In the genomic region with DNA sequence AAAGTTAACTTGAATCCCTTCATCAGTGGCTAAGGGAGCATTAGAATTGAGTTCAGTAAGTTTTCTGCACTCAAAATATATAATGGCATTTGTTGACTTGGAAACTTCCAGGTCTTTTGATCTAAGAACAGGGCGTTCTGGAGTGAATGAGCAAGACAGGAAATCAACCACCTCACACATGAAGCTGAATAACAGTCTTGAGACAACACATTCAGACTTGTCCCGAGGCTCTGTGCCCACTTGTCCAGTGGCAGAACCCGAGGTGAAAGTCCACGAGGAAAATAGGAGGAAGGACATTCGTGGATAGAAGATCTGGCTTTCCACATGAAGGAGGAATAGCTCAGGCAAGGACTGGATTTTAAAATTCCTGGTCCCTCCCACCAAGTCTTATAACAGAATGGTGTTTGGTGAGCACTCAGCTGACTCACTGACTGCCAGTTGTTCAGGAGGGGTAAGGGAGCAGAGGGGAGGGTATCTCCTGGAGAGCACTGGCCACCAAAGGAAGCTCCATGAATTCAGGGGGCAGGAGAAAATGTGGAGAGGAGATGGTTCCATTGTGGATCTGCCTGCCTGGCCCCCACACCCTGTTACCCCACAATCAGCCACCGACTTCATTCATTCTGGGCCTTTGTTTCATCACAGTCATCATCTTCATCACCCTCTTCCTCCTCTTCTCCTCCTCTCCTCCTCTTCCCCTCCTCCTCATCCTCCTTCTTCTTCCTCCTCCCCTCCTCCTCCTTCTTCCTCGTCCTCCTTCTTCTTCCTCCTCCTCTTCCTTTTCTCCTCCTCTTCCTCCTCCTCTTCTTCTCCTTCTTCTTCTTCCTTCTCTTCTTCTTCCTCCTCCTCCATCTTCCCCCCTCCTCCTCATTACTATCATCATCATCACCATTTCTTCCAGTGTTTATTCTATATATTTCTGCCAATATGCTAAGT, we compare ENCODE assay signal across 20 cellular contexts.
DNase-seq lines count a peak whose midpoint lies in the region; ATAC-seq and TF ChIP-seq lines count a peak whose summit lies in the region.
"Had no signal": no experiment of that assay in that cellular context is flagged by ENCODE, and none has a peak within 500 bp of the region (broad histone marks: within the 10 kb centered on the region; RNA-seq: fewer than 3 reads in every experiment).

No MANE protein-coding gene starts in this region.

- H3K36me3 ChIP-seq in thoracic aorta (no peaks in the 10 kb centered on the region), left ventricle myocardium inferior (no peaks in the 10 kb centered on the region)
- H3K36me3 ChIP-seq: SJSA1 had no signal

- H3K4me2 ChIP-seq in H9 (ENCODE audit: insufficient read depth, insufficient read length, low read length): no peak overlapping the region
- H3K4me2 ChIP-seq: PC-9 had no signal

- no peak overlapping the region for H3K23ac ChIP-seq in H9 (ENCODE audit: insufficient read length, low read depth, low read length)

- H4K20me1 ChIP-seq in H9 (ENCODE audit: control insufficient read depth, insufficient read depth, insufficient read length): no peaks in the 10 kb centered on the region

- H3K9ac ChIP-seq in H9 (ENCODE audit: extremely low read depth, insufficient read length, low read length): no peak overlapping the region

- no peak overlapping the region for H2BK20ac ChIP-seq in H9 (ENCODE audit: low read depth, low read length, poor library complexity, severe bottlenecking)

- no peak overlapping the region for H2AK5ac ChIP-seq in H9 (ENCODE audit: insufficient read length, low read length)

- no peak overlapping the region for H2BK12ac ChIP-seq in H9 (ENCODE audit: insufficient read length, low read depth, low read length)

- H3K27ac ChIP-seq in H9 (ENCODE audit: insufficient read length, low read depth, low read length) (no peak overlapping the region), thoracic aorta (peak overlapping the region; percentile 71 to 76), left ventricle myocardium inferior (replicated peaks) (no peak overlapping the region)
- H3K27ac ChIP-seq: PC-9, SJSA1 had no signal

- H3T11ph ChIP-seq in H9 (ENCODE audit: low read length): no peak overlapping the region

- intact Hi-C loops in left ventricle myocardium inferior (cut with micrococcal nuclease): no loop called here

- H4K5ac ChIP-seq in H9 (ENCODE audit: insufficient read length, low read depth, low read length): no peak overlapping the region

- ATAC-seq in thoracic aorta (ENCODE audit: insufficient number of reproducible peaks, low FRiP score, low read depth): peak; percentile 48
- no peak for ATAC-seq in activated CD8-positive, alpha-beta T cell treated with anti-CD3 and anti-CD28 coated beads, Interleukin-2, amount 10 ng/mL, durations not matched to agents 7 days and 5 days
- ATAC-seq: K562 had no signal

- H3K4me1 ChIP-seq in H9 (ENCODE audit: insufficient read depth, low read length) (no peaks in the 10 kb centered on the region), thoracic aorta (ENCODE audit: control insufficient read depth in 1 of 2, low read depth in 2 of 2) (peaks cover 6 to 47% of the 10 kb centered on the region in 2 donors), left ventricle myocardium inferior (peaks cover 24% of the 10 kb centered on the region)
- H3K4me1 ChIP-seq: Caco-2 had no signal

- H3K23me2 ChIP-seq in H9 (ENCODE audit: insufficient read length, low read depth, low read length, poor library complexity, severe bottlenecking): no peaks in the 10 kb centered on the region

- in situ Hi-C loops in KBM-7 (cut with MboI; ENCODE audit: low pct_unique_long_range_greater_than_20kb, low sequenced_read_pairs): no loop called here

- no peak overlapping the region for H3K56ac ChIP-seq in H9 (ENCODE audit: insufficient read length, low read depth, low read length)

- H3K79me2 ChIP-seq in H9 (ENCODE audit: insufficient read depth, low read length): no peaks in the 10 kb centered on the region

- H3K14ac ChIP-seq in H9 (ENCODE audit: insufficient read depth, low read length): 0 out of 2 replicates have a peak overlapping the region, but pooled peaks have one; percentile 37

- no peak overlapping the region for H3K27ac Mint-ChIP-seq in H9
- H3K27ac Mint-ChIP-seq in activated CD8-positive, alpha-beta T cell treated with anti-CD3 and anti-CD28 coated beads, Interleukin-2, amount 10 ng/mL, durations not matched to agents 7 days and 5 days: no peak overlapping the region
- H3K27ac Mint-ChIP-seq: CD4-positive, alpha-beta T cell had no signal

- H3K4me3 ChIP-seq in fibroblast of mammary gland (ENCODE audit: control insufficient read depth, low read depth, low read length) (no peak overlapping the region), thoracic aorta (no peak overlapping the region), left ventricle myocardium inferior (no peak overlapping the region)
- H3K4me3 ChIP-seq: K562, PC-9, SJSA1 had no signal

- WGBS in H9 (ENCODE audit: extremely low coverage, insufficient read length, low lambda C conversion rate): no CpG with 5 or more reads among the region's 7 CpGs

- H3K4me1 Mint-ChIP-seq in H9: no peaks in the 10 kb centered on the region
- H3K4me1 Mint-ChIP-seq in activated CD8-positive, alpha-beta T cell treated with anti-CD3 and anti-CD28 coated beads, Interleukin-2, amount 10 ng/mL, durations not matched to agents 7 days and 5 days (ENCODE audit: low read depth): no peaks in the 10 kb centered on the region

- H2BK120ac ChIP-seq in H9 (ENCODE audit: low read depth, low read length, poor library complexity, severe bottlenecking): no peak overlapping the region

- no peak overlapping the region for H2AFZ ChIP-seq in H9 (ENCODE audit: low read length)
- H2AFZ ChIP-seq: PC-9 had no signal

- H3K27me3 ChIP-seq in H9 (ENCODE audit: insufficient read depth, low read length): no peaks in the 10 kb centered on the region
- H3K27me3 ChIP-seq in thoracic aorta (replicated peaks; ENCODE audit: insufficient read depth): no peaks in the 10 kb centered on the region
- no peaks in the 10 kb centered on the region for H3K27me3 ChIP-seq in left ventricle myocardium inferior (ENCODE audit: low read depth)
- H3K27me3 ChIP-seq: SJSA1 had no signal

- H3K9me3 ChIP-seq in H9 (ENCODE audit: control insufficient read depth, low read depth, low read length) (no peaks in the 10 kb centered on the region), thoracic aorta (no peaks in the 10 kb centered on the region), left ventricle myocardium inferior (replicated peaks) (no peaks in the 10 kb centered on the region)
- H3K9me3 ChIP-seq: Caco-2, SJSA1 had no signal

- H3K9me3 Mint-ChIP-seq in H9: no peaks in the 10 kb centered on the region
- no peaks in the 10 kb centered on the region for H3K9me3 Mint-ChIP-seq in activated CD8-positive, alpha-beta T cell treated with anti-CD3 and anti-CD28 coated beads, Interleukin-2, amount 10 ng/mL, durations not matched to agents 7 days and 5 days (ENCODE audit: insufficient read depth)

- H4K8ac ChIP-seq in H9 (replicated peaks; ENCODE audit: insufficient read length, low read depth, low read length): no peak overlapping the region

- POLR2A ChIA-PET in activated CD8-positive, alpha-beta T cell treated with anti-CD3 and anti-CD28 coated beads, Interleukin-2, amount 10 ng/mL, durations not matched to agents 7 days and 5 days (lab: Charles Lee): no interaction called here

- H2BK5ac ChIP-seq in H9 (ENCODE audit: insufficient read length, low read length): no peak overlapping the region

- no peak overlapping the region for H3K18ac ChIP-seq in H9 (ENCODE audit: insufficient read length, low read depth, low read length)

- no peak overlapping the region for H4K91ac ChIP-seq in H9 (ENCODE audit: insufficient read length, low read depth, low read length)

- peaks cover 2% of the 10 kb centered on the region for H3K27me3 Mint-ChIP-seq in H9 (ENCODE audit: low read depth)
- H3K27me3 Mint-ChIP-seq in activated CD8-positive, alpha-beta T cell treated with anti-CD3 and anti-CD28 coated beads, Interleukin-2, amount 10 ng/mL, durations not matched to agents 7 days and 5 days (ENCODE audit: low read depth): peaks cover 2% of the 10 kb centered on the region

- no peak overlapping the region for H3K4ac ChIP-seq in H9 (ENCODE audit: low read depth, low read length)

- DNase-seq in H9: no peak
- peak; percentile 5 for DNase-seq in amniotic epithelial cell (ENCODE audit: low read depth)
- peak; percentile 47 for DNase-seq in fibroblast of mammary gland (ENCODE audit: low read depth)
- no peak for DNase-seq in thoracic aorta (ENCODE audit: low spot score)
- no peak for DNase-seq in KBM-7
- DNase-seq in activated CD8-positive, alpha-beta T cell treated with anti-CD3 and anti-CD28 coated beads, Interleukin-2, amount 10 ng/mL, durations not matched to agents 7 days and 5 days: no peak
- DNase-seq in left ventricle myocardium inferior: no peak
- DNase-seq: Caco-2; CD4-positive, alpha-beta T cell; DMS153; GF-D8; HCEC 1CT; MV-4-11; NCI-H1417 treated with DMSO at 0.1 percent for 48 hours; NCI-H187 treated with DMSO at 0.1 percent for 48 hours; NCI-H2227 treated with DMSO at 0.1 percent for 48 hours; NCI-H510A treated with DMSO at 0.1 percent for 48 hours; PC-9 had no signal

- no peaks in the 10 kb centered on the region for H3K36me3 Mint-ChIP-seq in H9 (ENCODE audit: insufficient read depth in 1 of 3, low read depth in 3 of 3)
- H3K36me3 Mint-ChIP-seq in activated CD8-positive, alpha-beta T cell treated with anti-CD3 and anti-CD28 coated beads, Interleukin-2, amount 10 ng/mL, durations not matched to agents 7 days and 5 days (ENCODE audit: low read depth): no peaks in the 10 kb centered on the region

- CTCF ChIA-PET in activated CD8-positive, alpha-beta T cell treated with anti-CD3 and anti-CD28 coated beads, Interleukin-2, amount 10 ng/mL, durations not matched to agents 7 days and 5 days (lab: Charles Lee): no interaction called here

- TF ChIP-seq CTCF in H9 (conservative IDR thresholded peaks at IDR 0.05): no peak
- TF ChIP-seq CTCF in fibroblast of mammary gland (conservative IDR thresholded peaks at IDR 0.05; ENCODE audit: control insufficient read depth, insufficient read depth, low read depth, low read length): no peak
- TF ChIP-seq CTCF in thoracic aorta (IDR thresholded peaks at IDR 0.05): no peak
- TF ChIP-seq CTCF in left ventricle myocardium inferior (IDR thresholded peaks at IDR 0.05; ENCODE audit: borderline replicate concordance): no peak

- H2BK15ac ChIP-seq in H9 (ENCODE audit: low read depth, low read length): no peak overlapping the region

- H3K4me3 Mint-ChIP-seq in H9: no peak overlapping the region
- no peak overlapping the region for H3K4me3 Mint-ChIP-seq in activated CD8-positive, alpha-beta T cell treated with anti-CD3 and anti-CD28 coated beads, Interleukin-2, amount 10 ng/mL, durations not matched to agents 7 days and 5 days
- H3K4me3 Mint-ChIP-seq: CD4-positive, alpha-beta T cell had no signal

- H3K79me1 ChIP-seq in H9 (ENCODE audit: insufficient read depth, low read depth, low read length, poor library complexity, severe bottlenecking): no peaks in the 10 kb centered on the region

Comparison
In these comparisons a context has a peak if more than half of its experiments do, and no peak if none do; other contexts are left out.
1. DNase-seq: peak in amniotic epithelial cell (single experiment) and fibroblast of mammary gland (single experiment); none in H9 (single experiment), thoracic aorta (single experiment), KBM-7 (single experiment), activated CD8-positive, alpha-beta T cell treated with anti-CD3 and anti-CD28 coated beads, Interleukin-2, amount 10 ng/mL, durations not matched to agents 7 days and 5 days (single experiment) and left ventricle myocardium inferior (single experiment).
2. H3K27ac ChIP-seq: peak in thoracic aorta (2 of 2); none in H9 (single experiment) and left ventricle myocardium inferior (single experiment).